16 cellular contexts compared by ENCODE assay signal in the genomic region with DNA sequence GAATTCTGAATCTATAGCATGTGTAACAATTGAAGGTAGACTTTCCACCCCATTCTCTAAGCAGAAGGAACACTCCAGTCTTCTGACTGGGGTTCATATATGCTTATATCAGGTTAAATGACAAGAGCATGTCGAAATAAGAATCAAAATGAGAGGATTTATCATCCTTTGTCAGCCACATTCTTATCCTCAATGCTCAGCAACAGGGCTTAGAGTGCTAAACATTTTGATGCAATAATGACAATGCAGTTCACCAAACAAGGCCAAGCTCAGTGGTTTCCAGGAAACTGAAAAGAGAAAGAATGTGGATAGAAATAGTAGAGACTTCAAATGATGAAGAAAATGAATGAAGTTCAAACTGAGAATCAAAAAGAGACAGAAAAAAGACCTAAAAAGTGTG.
DNase-seq lines count a peak whose midpoint lies in the region; ATAC-seq and TF ChIP-seq lines count a peak whose summit lies in the region.
"Had no signal": no experiment of that assay in that cellular context is flagged by ENCODE, and none has a peak within 500 bp of the region (broad histone marks: within the 10 kb centered on the region; RNA-seq: fewer than 3 reads in every experiment).

No MANE protein-coding gene starts in this region.

- WGBS in endodermal cell (ENCODE audit: insufficient coverage in 1 of 2, insufficient read length in 1 of 2), 2 experiments, result 22 to 36% methylated on average over 1 of the region's 1 CpG
- 20% methylated on average over 1 of the region's 1 CpG for WGBS in mesenchymal stem cell

- H3K4me1 Mint-ChIP-seq in endodermal cell, result no peaks in the 10 kb centered on the region
- H3K4me1 Mint-ChIP-seq in activated T-helper 1 cell treated with anti-CD3 and anti-CD28 coated beads, Interleukin-12 subunit alpha, Interleukin-12 subunit beta, Interleukin-2, Interleukin-4 antibody, amounts not matched to agents 30 ng/mL and 10 ng/mL and 1 ng/mL, durations not matched to agents 14 hours and 24 hours and 36 hours (ENCODE audit: low read depth), result no peaks in the 10 kb centered on the region
- H3K4me1 Mint-ChIP-seq: activated CD4-positive, alpha-beta T cell treated with anti-CD3 and anti-CD28 coated beads, Interleukin-2, amount 10 ng/mL, durations not matched to agents 24 days and 14 days; B cell; T-cell had no signal

- no peak overlapping the region for H3K14ac ChIP-seq in mesenchymal stem cell (ENCODE audit: low read length in 2 of 2)

- no peak overlapping the region for H4K8ac ChIP-seq in mesenchymal stem cell (ENCODE audit: low read length)

- no peaks in the 10 kb centered on the region for H3F3A ChIP-seq in PC-3 (ENCODE audit: low read length, unreplicated experiment)

- H3K4me2 ChIP-seq in PC-3 (ENCODE audit: low read length) (no peak overlapping the region), mesenchymal stem cell (ENCODE audit: low read length, poor library complexity, severe bottlenecking) (no peak overlapping the region), OCI-LY7 (ENCODE audit: low read length) (no peak overlapping the region)
- H3K4me2 ChIP-seq: PC-9 had no signal

- no peak overlapping the region for H3K23ac ChIP-seq in mesenchymal stem cell (ENCODE audit: low read length in 2 of 2)

- no peak overlapping the region for H4K91ac ChIP-seq in mesenchymal stem cell (ENCODE audit: low read length)

- H3K79me2 ChIP-seq in PC-3 (ENCODE audit: low read length) (no peaks in the 10 kb centered on the region), OCI-LY7 (ENCODE audit: insufficient read depth, low read depth, low read length) (no peaks in the 10 kb centered on the region)

- H3K4me3 ChIP-seq in PC-3 (ENCODE audit: low read length) (no peak overlapping the region), endodermal cell (ENCODE audit: low read length) (no peak overlapping the region), mesenchymal stem cell (ENCODE audit: insufficient read depth in 1 of 2, low read depth in 1 of 2, low read length in 2 of 2) (no peak overlapping the region), OCI-LY7 (ENCODE audit: low read depth, low read length, poor library complexity, severe bottlenecking) (no peak overlapping the region)
- H3K4me3 ChIP-seq: PC-9, upper lobe of right lung had no signal

- intact Hi-C loops in PC-3 (cut with micrococcal nuclease) (no loop called here), OCI-LY7 (cut with micrococcal nuclease; ENCODE audit: unreplicated experiment) (no loop called here)
- intact Hi-C loops in activated T-helper 1 cell treated with anti-CD3 and anti-CD28 coated beads, Interleukin-12 subunit alpha, Interleukin-12 subunit beta, Interleukin-2, Interleukin-4 antibody, amounts not matched to agents 30 ng/mL and 10 ng/mL and 1 ng/mL, durations not matched to agents 14 hours and 24 hours and 36 hours (cut with micrococcal nuclease), result no loop called here

- DNase-seq in Ammon's horn (ENCODE audit: low spot score) (peak; percentile 4), PC-3 (no peak), endodermal cell (no peak), mesenchymal stem cell (peak; percentile 34), NCI-H1105 (lab: John Stamatoyannopoulos, UW) (no peak), OCI-LY7 (ENCODE audit: low spot score) (no peak)
- no peak for DNase-seq in activated T-helper 1 cell treated with anti-CD3 and anti-CD28 coated beads, Interleukin-12 subunit alpha, Interleukin-12 subunit beta, Interleukin-2, Interleukin-4 antibody, amounts not matched to agents 30 ng/mL and 10 ng/mL and 1 ng/mL, durations not matched to agents 14 hours and 24 hours and 36 hours (ENCODE audit: low spot score)
- DNase-seq: activated CD4-positive, alpha-beta T cell treated with anti-CD3 and anti-CD28 coated beads, Interleukin-2, amount 10 ng/mL, durations not matched to agents 24 days and 14 days; anterior cingulate cortex; DMS53; NCI-H1092; PC-9; T-cell; upper lobe of right lung had no signal

- H3K9me3 ChIP-seq in PC-3 (ENCODE audit: low read length) (no peaks in the 10 kb centered on the region), endodermal cell (ENCODE audit: control insufficient read depth, low read length) (no peaks in the 10 kb centered on the region), mesenchymal stem cell (ENCODE audit: control insufficient read depth, low read length) (no peaks in the 10 kb centered on the region), OCI-LY7 (ENCODE audit: low read length) (no peaks in the 10 kb centered on the region)
- H3K9me3 ChIP-seq: upper lobe of right lung had no signal

- no peaks in the 10 kb centered on the region for H3K9me3 Mint-ChIP-seq in endodermal cell
- no peaks in the 10 kb centered on the region for H3K9me3 Mint-ChIP-seq in activated T-helper 1 cell treated with anti-CD3 and anti-CD28 coated beads, Interleukin-12 subunit alpha, Interleukin-12 subunit beta, Interleukin-2, Interleukin-4 antibody, amounts not matched to agents 30 ng/mL and 10 ng/mL and 1 ng/mL, durations not matched to agents 14 hours and 24 hours and 36 hours
- H3K9me3 Mint-ChIP-seq: activated CD4-positive, alpha-beta T cell treated with anti-CD3 and anti-CD28 coated beads, Interleukin-2, amount 10 ng/mL, durations not matched to agents 24 days and 14 days; T-cell had no signal

- no peak overlapping the region for H2AK5ac ChIP-seq in mesenchymal stem cell (ENCODE audit: low read length, severe bottlenecking)

- H3K18ac ChIP-seq in mesenchymal stem cell (ENCODE audit: low read depth in 1 of 2, low read length in 2 of 2), result no peak overlapping the region

- BruUV-seq in PC-3 (replicated peaks; lab: Mats Ljungman, UMichigan) (no TSS peak), OCI-LY7 (replicated peaks; lab: Mats Ljungman, UMichigan) (no TSS peak)

- CTCF ChIA-PET in PC-3 (lab: Charles Lee) (no interaction called here), OCI-LY7 (lab: Charles Lee; ENCODE audit: unreplicated experiment) (no interaction called here)

- no peaks in the 10 kb centered on the region for H3K79me1 ChIP-seq in mesenchymal stem cell (replicated peaks; ENCODE audit: low read length, poor library complexity, severe bottlenecking)

- H2BK12ac ChIP-seq in mesenchymal stem cell (ENCODE audit: low read length in 2 of 2), result no peak overlapping the region

- H2BK15ac ChIP-seq in mesenchymal stem cell (ENCODE audit: low read depth, poor library complexity, severe bottlenecking), result no peak overlapping the region

- H3K27ac Mint-ChIP-seq in endodermal cell, result no peak overlapping the region
- no peak overlapping the region for H3K27ac Mint-ChIP-seq in activated T-helper 1 cell treated with anti-CD3 and anti-CD28 coated beads, Interleukin-12 subunit alpha, Interleukin-12 subunit beta, Interleukin-2, Interleukin-4 antibody, amounts not matched to agents 30 ng/mL and 10 ng/mL and 1 ng/mL, durations not matched to agents 14 hours and 24 hours and 36 hours
- H3K27ac Mint-ChIP-seq: activated CD4-positive, alpha-beta T cell treated with anti-CD3 and anti-CD28 coated beads, Interleukin-2, amount 10 ng/mL, durations not matched to agents 24 days and 14 days; B cell; T-cell had no signal

- H3K27ac ChIP-seq in PC-3 (ENCODE audit: low read length), result no peak overlapping the region
- H3K27ac ChIP-seq in endodermal cell (ENCODE audit: low read depth, low read length), result peak overlapping the region; percentile 95
- no peak overlapping the region for H3K27ac ChIP-seq in mesenchymal stem cell (ENCODE audit: low read length, poor library complexity, severe bottlenecking)
- H3K27ac ChIP-seq in OCI-LY7 (ENCODE audit: low read depth, low read length, poor library complexity, severe bottlenecking), result no peak overlapping the region
- H3K27ac ChIP-seq: PC-9, upper lobe of right lung had no signal

- H3K4me1 ChIP-seq in PC-3 (ENCODE audit: insufficient read depth, low read length) (no peaks in the 10 kb centered on the region), endodermal cell (ENCODE audit: control insufficient read depth, insufficient read depth, low read length) (no peaks in the 10 kb centered on the region), mesenchymal stem cell (ENCODE audit: control insufficient read depth, insufficient read depth, low read depth, low read length) (no peaks in the 10 kb centered on the region), OCI-LY7 (ENCODE audit: insufficient read depth, low read length, poor library complexity, severe bottlenecking) (no peaks in the 10 kb centered on the region)
- H3K4me1 ChIP-seq: upper lobe of right lung had no signal

- ATAC-seq in PC-3 (no peak), GM18861 (IDR thresholded peaks at IDR 0.05; ENCODE audit: unreplicated experiment) (no peak)
- ATAC-seq: T-cell, upper lobe of right lung had no signal

- H4K20me1 ChIP-seq in PC-3 (ENCODE audit: low read length) (no peaks in the 10 kb centered on the region), OCI-LY7 (ENCODE audit: insufficient read depth, low read length) (no peaks in the 10 kb centered on the region)

- H2AFZ ChIP-seq in PC-3 (ENCODE audit: low read length), result 0 out of 2 replicates have a peak overlapping the region, but pooled peaks have one; percentile 14
- H2AFZ ChIP-seq in mesenchymal stem cell (ENCODE audit: low read depth, low read length), result no peak overlapping the region
- no peak overlapping the region for H2AFZ ChIP-seq in OCI-LY7 (ENCODE audit: low read length)
- H2AFZ ChIP-seq: PC-9 had no signal

- H3K9ac ChIP-seq in PC-3 (ENCODE audit: low read length) (no peak overlapping the region), endodermal cell (ENCODE audit: extremely low read depth, low read length, poor library complexity, severe bottlenecking) (no peak overlapping the region), mesenchymal stem cell (ENCODE audit: low read length) (peak overlapping the region; percentile 13)

- H2BK120ac ChIP-seq in mesenchymal stem cell (ENCODE audit: low read depth, low read length), result no peak overlapping the region

- H3K36me3 Mint-ChIP-seq in endodermal cell (ENCODE audit: low read depth), result no peaks in the 10 kb centered on the region
- no peaks in the 10 kb centered on the region for H3K36me3 Mint-ChIP-seq in activated T-helper 1 cell treated with anti-CD3 and anti-CD28 coated beads, Interleukin-12 subunit alpha, Interleukin-12 subunit beta, Interleukin-2, Interleukin-4 antibody, amounts not matched to agents 30 ng/mL and 10 ng/mL and 1 ng/mL, durations not matched to agents 14 hours and 24 hours and 36 hours (ENCODE audit: low read depth)
- H3K36me3 Mint-ChIP-seq: T-cell had no signal

- POLR2A ChIA-PET in PC-3 (lab: Charles Lee; ENCODE audit: unreplicated experiment), result no interaction called here
- POLR2A ChIA-PET in OCI-LY7 (lab: Charles Lee), result interaction anchor here (0.7 kb wide), 1 partner anchor 62 kb away, joined by 3 read pairs; no protein-coding TSS in a partner anchor

- no peak overlapping the region for H3K4ac ChIP-seq in mesenchymal stem cell (ENCODE audit: low read depth in 1 of 2, low read length in 2 of 2)

- no peaks in the 10 kb centered on the region for H3K27me3 Mint-ChIP-seq in endodermal cell (ENCODE audit: insufficient read depth)
- H3K27me3 Mint-ChIP-seq in activated T-helper 1 cell treated with anti-CD3 and anti-CD28 coated beads, Interleukin-12 subunit alpha, Interleukin-12 subunit beta, Interleukin-2, Interleukin-4 antibody, amounts not matched to agents 30 ng/mL and 10 ng/mL and 1 ng/mL, durations not matched to agents 14 hours and 24 hours and 36 hours (ENCODE audit: insufficient read depth), result peaks cover 2% of the 10 kb centered on the region
- H3K27me3 Mint-ChIP-seq: T-cell had no signal

- H2BK5ac ChIP-seq in mesenchymal stem cell (ENCODE audit: low read depth, low read length, poor library complexity, severe bottlenecking), result no peak overlapping the region

- H3K36me3 ChIP-seq in PC-3 (ENCODE audit: low read depth, low read length) (no peaks in the 10 kb centered on the region), endodermal cell (ENCODE audit: control insufficient read depth, insufficient read depth, low read length) (no peaks in the 10 kb centered on the region), mesenchymal stem cell (ENCODE audit: control insufficient read depth in 1 of 2, insufficient read depth in 2 of 2, low read depth in 1 of 2, low read length in 2 of 2) (no peaks in the 10 kb centered on the region), OCI-LY7 (ENCODE audit: insufficient read depth, low read length) (no peaks in the 10 kb centered on the region)
- H3K36me3 ChIP-seq: upper lobe of right lung had no signal

- TF ChIP-seq CTCF in PC-3 (conservative IDR thresholded peaks at IDR 0.05; ENCODE audit: low read depth, low read length) (no peak), endodermal cell (conservative IDR thresholded peaks at IDR 0.05) (no peak), OCI-LY7 (conservative IDR thresholded peaks at IDR 0.05; ENCODE audit: low read length) (no peak)

- H3K4me3 Mint-ChIP-seq in endodermal cell, result no peak overlapping the region
- H3K4me3 Mint-ChIP-seq in activated T-helper 1 cell treated with anti-CD3 and anti-CD28 coated beads, Interleukin-12 subunit alpha, Interleukin-12 subunit beta, Interleukin-2, Interleukin-4 antibody, amounts not matched to agents 30 ng/mL and 10 ng/mL and 1 ng/mL, durations not matched to agents 14 hours and 24 hours and 36 hours, result no peak overlapping the region
- H3K4me3 Mint-ChIP-seq: activated CD4-positive, alpha-beta T cell treated with anti-CD3 and anti-CD28 coated beads, Interleukin-2, amount 10 ng/mL, durations not matched to agents 24 days and 14 days; B cell; T-cell had no signal

- H3K27me3 ChIP-seq in PC-3 (ENCODE audit: low read length) (no peaks in the 10 kb centered on the region), endodermal cell (ENCODE audit: control insufficient read depth, insufficient read depth, low read length, poor library complexity, severe bottlenecking) (no peaks in the 10 kb centered on the region), mesenchymal stem cell (ENCODE audit: control insufficient read depth in 1 of 2, insufficient read depth in 1 of 2, low read length in 2 of 2) (no peaks in the 10 kb centered on the region)
- H3K27me3 ChIP-seq: upper lobe of right lung had no signal

- H3K9me2 ChIP-seq in PC-3 (replicated peaks; ENCODE audit: low read length) (no peaks in the 10 kb centered on the region), OCI-LY7 (ENCODE audit: insufficient read depth, low read length) (no peaks in the 10 kb centered on the region)

Comparison
In these comparisons a context has a peak if more than half of its experiments do, and no peak if none do; other contexts are left out.
1. DNase-seq: peak in Ammon's horn (single experiment) and mesenchymal stem cell (single experiment); none in PC-3 (single experiment), endodermal cell (single experiment), NCI-H1105 (single experiment), OCI-LY7 (single experiment) and activated T-helper 1 cell treated with anti-CD3 and anti-CD28 coated beads, Interleukin-12 subunit alpha, Interleukin-12 subunit beta, Interleukin-2, Interleukin-4 antibody, amounts not matched to agents 30 ng/mL and 10 ng/mL and 1 ng/mL, durations not matched to agents 14 hours and 24 hours and 36 hours (single experiment).